Comparison of ENCODE assay signal across 22 cellular contexts in genomic region chr9:92773810-92774209, GRCh38. TPM values are rescaled to one million over a fixed set of nuclear protein-coding genes. Genes with fewer than 3 reads are reported as not detected.
A peak's percentile ranks its signal among the peaks of the same experiment; 100 is the strongest.
DNase-seq lines count a peak whose midpoint lies in the region; ATAC-seq and TF ChIP-seq lines count a peak whose summit lies in the region.
"Had no signal": no experiment of that assay in that cellular context is flagged by ENCODE, and none has a peak within 500 bp of the region (broad histone marks: within the 10 kb centered on the region; RNA-seq: fewer than 3 reads in every experiment).

No MANE protein-coding gene starts in this region.

- intact Hi-C loops in IMR-90 (cut with micrococcal nuclease): no loop called here
- intact Hi-C loops in naive thymus-derived CD4-positive, alpha-beta T cell (cut with micrococcal nuclease): no loop called here

- H3K4me2 ChIP-seq in IMR-90 (ENCODE audit: low read depth, low read length): peak overlapping the region; percentile 24; the same call in 1 of the 2 replicates
- H3K4me2 ChIP-seq in mesenchymal stem cell (ENCODE audit: low read length, poor library complexity, severe bottlenecking): no peak overlapping the region
- H3K4me2 ChIP-seq: A549 had no signal

- no peak overlapping the region for H3K23ac ChIP-seq in IMR-90 (ENCODE audit: low read depth, low read length)
- no peak overlapping the region for H3K23ac ChIP-seq in mesenchymal stem cell (ENCODE audit: low read length in 2 of 2)

- H2AK5ac ChIP-seq in IMR-90 (ENCODE audit: low read depth, low read length): no peak overlapping the region
- no peak overlapping the region for H2AK5ac ChIP-seq in mesenchymal stem cell (ENCODE audit: low read length, severe bottlenecking)

- H2AFZ ChIP-seq in IMR-90 (replicated peaks; ENCODE audit: low read length, poor library complexity) (no peak overlapping the region), mesenchymal stem cell (ENCODE audit: low read depth, low read length) (no peak overlapping the region)

- peaks cover 7% of the 10 kb centered on the region for H3K4me1 ChIP-seq in IMR-90 (ENCODE audit: control insufficient read depth, insufficient read depth, low read length)
- H3K4me1 ChIP-seq in mesenchymal stem cell (ENCODE audit: control insufficient read depth, insufficient read depth, low read depth, low read length): peaks cover 4% of the 10 kb centered on the region
- H3K4me1 ChIP-seq in naive thymus-derived CD4-positive, alpha-beta T cell (ENCODE audit: control insufficient read depth in 2 of 2, insufficient read depth in 2 of 2, low read length in 2 of 2): peaks cover 0 to 17% of the 10 kb centered on the region in 2 donors
- H3K4me1 ChIP-seq: A549 had no signal

- no peak overlapping the region for H3K27ac Mint-ChIP-seq in naive thymus-derived CD4-positive, alpha-beta T cell
- H3K27ac Mint-ChIP-seq: CD4-positive, alpha-beta T cell had no signal

- no peaks in the 10 kb centered on the region for H3K36me3 ChIP-seq in IMR-90 (ENCODE audit: control insufficient read depth, insufficient read depth, low read length)
- H3K36me3 ChIP-seq in mesenchymal stem cell (ENCODE audit: control insufficient read depth in 1 of 2, insufficient read depth in 2 of 2, low read depth in 1 of 2, low read length in 2 of 2): no peaks in the 10 kb centered on the region
- no peaks in the 10 kb centered on the region for H3K36me3 ChIP-seq in naive thymus-derived CD4-positive, alpha-beta T cell (ENCODE audit: control insufficient read depth in 2 of 3, insufficient read depth in 3 of 3, low read length in 3 of 3)
- H3K36me3 ChIP-seq: BLaER1 treated with 17β-estradiol and CSF1 and Interleukin-3, amounts not matched to agents 10 nM and 100 nM; MG63 had no signal

- H4K8ac ChIP-seq in IMR-90 (ENCODE audit: low read depth in 2 of 2, low read length in 2 of 2): no peak overlapping the region
- H4K8ac ChIP-seq in mesenchymal stem cell (ENCODE audit: low read length): no peak overlapping the region

- POLR2A ChIA-PET in IMR-90 (lab: Charles Lee; ENCODE audit: unreplicated experiment): no interaction called here
- POLR2A ChIA-PET in naive thymus-derived CD4-positive, alpha-beta T cell (lab: Charles Lee): interaction anchor here (0.6 kb wide), 1 partner anchor 163 kb away, joined by 6 read pairs; no protein-coding TSS in a partner anchor

- no peak overlapping the region for H2BK20ac ChIP-seq in IMR-90 (ENCODE audit: low read depth, low read length)

- TF ChIP-seq CTCF in IMR-90 (conservative IDR thresholded peaks at IDR 0.05; ENCODE audit: low read depth, low read length): no peak

- TF ChIP-seq RAD21 in IMR-90 (IDR thresholded peaks at IDR 0.05; ENCODE audit: low read length): no peak

- H3K4me1 Mint-ChIP-seq in naive thymus-derived CD4-positive, alpha-beta T cell: peaks cover 5 to 22% (median 17%) of the 10 kb centered on the region in 7 donors

- H3K27me3 Mint-ChIP-seq in naive thymus-derived CD4-positive, alpha-beta T cell: peaks cover 0 to 5% (median 0%) of the 10 kb centered on the region in 5 donors

- ATAC-seq in IMR-90 (ENCODE audit: low read depth) (no peak), HG03521 (IDR thresholded peaks at IDR 0.05; ENCODE audit: unreplicated experiment) (no peak)
- no peak for ATAC-seq in naive thymus-derived CD4-positive, alpha-beta T cell
- ATAC-seq: A549, Panc1 had no signal

- no peak overlapping the region for H3K4me3 Mint-ChIP-seq in naive thymus-derived CD4-positive, alpha-beta T cell
- H3K4me3 Mint-ChIP-seq: CD4-positive, alpha-beta T cell had no signal

- H4K91ac ChIP-seq in IMR-90 (ENCODE audit: insufficient read depth, low read depth, low read length) (no peak overlapping the region), mesenchymal stem cell (ENCODE audit: low read length) (no peak overlapping the region)

- H3K4ac ChIP-seq in IMR-90 (ENCODE audit: low read depth, low read length) (no peak overlapping the region), mesenchymal stem cell (ENCODE audit: low read depth in 1 of 2, low read length in 2 of 2) (no peak overlapping the region)

- no peaks in the 10 kb centered on the region for H3K79me1 ChIP-seq in IMR-90 (ENCODE audit: low read depth in 1 of 2, low read length in 2 of 2)
- H3K79me1 ChIP-seq in mesenchymal stem cell (replicated peaks; ENCODE audit: low read length, poor library complexity, severe bottlenecking): no peaks in the 10 kb centered on the region

- H3K9me3 ChIP-seq in IMR-90 (ENCODE audit: control insufficient read depth, insufficient read depth, low read length) (peaks cover 1% of the 10 kb centered on the region), mesenchymal stem cell (ENCODE audit: control insufficient read depth, low read length) (peaks cover 2% of the 10 kb centered on the region)
- peaks cover 0 to 2% (median 0%) of the 10 kb centered on the region in 3 experiments for H3K9me3 ChIP-seq in naive thymus-derived CD4-positive, alpha-beta T cell (ENCODE audit: control insufficient read depth in 2 of 3, low read length in 3 of 3)

- in situ Hi-C loops in IMR-90 (cut with MboI; ENCODE audit: low sequenced_read_pairs): no loop called here

- H3K9me3 Mint-ChIP-seq in naive thymus-derived CD4-positive, alpha-beta T cell: peaks cover 0 to 3% (median 0%) of the 10 kb centered on the region in 11 donors
- H3K9me3 Mint-ChIP-seq: CD4-positive, alpha-beta T cell had no signal

- 0 out of 2 replicates have a peak, but pooled peaks cover 6% of the 10 kb centered on the region for H3K9me1 ChIP-seq in IMR-90 (ENCODE audit: insufficient read depth, low read length)

- TF ChIP-seq POLR2A in IMR-90 (IDR thresholded peaks at IDR 0.05; ENCODE audit: low read depth, low read length): no peak

- H4K20me1 ChIP-seq in IMR-90 (ENCODE audit: insufficient read depth, low read length): peaks cover 3% of the 10 kb centered on the region; the same call in 1 of the 2 replicates
- H4K20me1 ChIP-seq: BLaER1 treated with 17β-estradiol and CSF1 and Interleukin-3, amounts not matched to agents 10 nM and 100 nM had no signal

- no peak overlapping the region for H3K56ac ChIP-seq in IMR-90 (ENCODE audit: extremely low read depth, insufficient read depth, low read length)

- H2BK15ac ChIP-seq in IMR-90 (ENCODE audit: low read depth, low read length) (no peak overlapping the region), mesenchymal stem cell (ENCODE audit: low read depth, poor library complexity, severe bottlenecking) (no peak overlapping the region)

- CTCF ChIA-PET in IMR-90 (lab: Yijun Ruan, JAX): interaction anchor here (1.1 kb wide), 2 partner anchors 11 to 57 kb away, joined by 3 to 4 read pairs; no protein-coding TSS in a partner anchor
- CTCF ChIA-PET in naive thymus-derived CD4-positive, alpha-beta T cell (lab: Charles Lee): no interaction called here

- no peak overlapping the region for H2BK5ac ChIP-seq in IMR-90 (ENCODE audit: low read depth, low read length, poor library complexity, severe bottlenecking)
- H2BK5ac ChIP-seq in mesenchymal stem cell (ENCODE audit: low read depth, low read length, poor library complexity, severe bottlenecking): no peak overlapping the region

- no peak for DNase-seq in IMR-90
- no peak for DNase-seq in epithelial cell of prostate (ENCODE audit: low read depth, low spot score)
- no peak for DNase-seq in mesenchymal stem cell
- no peak for DNase-seq in NCI-H2227 treated with DMSO at 0.1 percent for 48 hours (lab: John Stamatoyannopoulos, UW)
- DNase-seq in naive thymus-derived CD4-positive, alpha-beta T cell: no peak
- DNase-seq in hypothalamus (lab: John Stamatoyannopoulos, UW): no peak
- DNase-seq: AML-193; CD4-positive, alpha-beta T cell; DMS53; KBM-7; NCI-H1105 treated with DMSO at 0.1 percent for 48 hours; NCI-H146; NCI-H1930; NCI-H2107; SHP77 treated with DMSO at 0.1 percent for 48 hours; SW 1271 had no signal

- H3K18ac ChIP-seq in IMR-90 (ENCODE audit: low read depth, low read length) (no peak overlapping the region), mesenchymal stem cell (ENCODE audit: low read depth in 1 of 2, low read length in 2 of 2) (no peak overlapping the region)

- WGBS in IMR-90 (ENCODE audit: extremely low coverage in 2 of 2, insufficient read length in 1 of 2), 2 experiments: no CpG with 5 or more reads among the region's 3 CpGs
- 100% methylated on average over 1 of the region's 3 CpGs for WGBS in mesenchymal stem cell

- H3K9ac ChIP-seq in IMR-90 (ENCODE audit: low read depth, low read length) (no peak overlapping the region), mesenchymal stem cell (ENCODE audit: low read length) (peak overlapping the region; percentile 71)

- H2BK120ac ChIP-seq in IMR-90 (ENCODE audit: low read depth, low read length) (no peak overlapping the region), mesenchymal stem cell (ENCODE audit: low read depth, low read length) (no peak overlapping the region)

- H3K36me3 Mint-ChIP-seq in naive thymus-derived CD4-positive, alpha-beta T cell: no peaks in the 10 kb centered on the region

- no peak overlapping the region for H4K5ac ChIP-seq in IMR-90 (ENCODE audit: low read depth, low read length)

- dilution Hi-C loops in IMR-90 (cut with HindIII; ENCODE audit: low sequenced_read_pairs, unreplicated experiment): no loop called here

- no peak overlapping the region for H3K27ac ChIP-seq in IMR-90 (ENCODE audit: insufficient read depth, low read length)
- H3K27ac ChIP-seq in epithelial cell of prostate: peak overlapping the region; percentile 66
- no peak overlapping the region for H3K27ac ChIP-seq in mesenchymal stem cell (ENCODE audit: low read length, poor library complexity, severe bottlenecking)
- no peak overlapping the region for H3K27ac ChIP-seq in naive thymus-derived CD4-positive, alpha-beta T cell (ENCODE audit: low read depth, low read length)
- H3K27ac ChIP-seq: A549, SK-N-MC had no signal

- no peak overlapping the region for H3K4me3 ChIP-seq in IMR-90 (ENCODE audit: insufficient read depth, low read depth, low read length)
- no peak overlapping the region for H3K4me3 ChIP-seq in mesenchymal stem cell (ENCODE audit: insufficient read depth in 1 of 2, low read depth in 1 of 2, low read length in 2 of 2)
- H3K4me3 ChIP-seq in naive thymus-derived CD4-positive, alpha-beta T cell (ENCODE audit: low read length): no peak overlapping the region
- H3K4me3 ChIP-seq: A549; BLaER1 treated with 17β-estradiol and CSF1 and Interleukin-3, amounts not matched to agents 10 nM and 100 nM; MG63; SK-N-MC had no signal

- H3K27me3 ChIP-seq in IMR-90 (ENCODE audit: control insufficient read depth, insufficient read depth, low read length) (peaks cover 4% of the 10 kb centered on the region), mesenchymal stem cell (ENCODE audit: control insufficient read depth in 1 of 2, insufficient read depth in 1 of 2, low read length in 2 of 2) (peaks cover 2 to 3% of the 10 kb centered on the region in 2 experiments)
- H3K27me3 ChIP-seq in naive thymus-derived CD4-positive, alpha-beta T cell (ENCODE audit: control insufficient read depth in 2 of 2, insufficient read depth in 2 of 2, low read length in 2 of 2): no peaks in the 10 kb centered on the region
- H3K27me3 ChIP-seq: BLaER1 treated with 17β-estradiol and CSF1 and Interleukin-3, amounts not matched to agents 10 nM and 100 nM; MG63 had no signal

- no TSS peak for BruUV-seq in IMR-90 (replicated peaks; lab: Mats Ljungman, UMichigan)

- H3K14ac ChIP-seq in IMR-90 (replicated peaks; ENCODE audit: low read depth, low read length) (no peak overlapping the region), mesenchymal stem cell (ENCODE audit: low read length in 2 of 2) (no peak overlapping the region)

- H2AK9ac ChIP-seq in IMR-90 (replicated peaks; ENCODE audit: low read depth, low read length, poor library complexity): no peak overlapping the region

- H2BK12ac ChIP-seq in mesenchymal stem cell (ENCODE audit: low read length in 2 of 2): no peak overlapping the region

RNA-seq across cellular contexts. Expression of gene BICD2, which starts 9.2 kb away (rescaled TPM):
- total RNA-seq in IMR-90 (2012; rRNA removed): 35.7 and 42.2 TPM in 2 replicates
- polyA plus RNA-seq in IMR-90 (2012; rRNA removed): 21.1 and 21.5 TPM in 2 replicates
- polyA plus RNA-seq in IMR-90 (2012; cell fraction: cytosol; rRNA removed): 13.1 and 22.4 TPM in 2 replicates
- polyA plus RNA-seq in IMR-90 (2012; cell fraction: nucleus; rRNA removed; ENCODE audit: low replicate concordance): 13.6 and 16.6 TPM in 2 replicates
- 20.1 TPM for polyA plus RNA-seq in mesenchymal stem cell (2013, experiment 1 of 2)
- 19.2 TPM for polyA plus RNA-seq in mesenchymal stem cell (2013, experiment 2 of 2)
- total RNA-seq in naive thymus-derived CD4-positive, alpha-beta T cell: 10 to 100 TPM; 20.2 to 28.8 (median 28.0) TPM
- 10 to 100 TPM in 1 of 2 donors, 1 to 10 TPM in 1; 7.4 to 20.8 TPM for polyA plus RNA-seq in naive thymus-derived CD4-positive, alpha-beta T cell
